ENCODE assay signal across 1 cellular context in the genomic region with DNA sequence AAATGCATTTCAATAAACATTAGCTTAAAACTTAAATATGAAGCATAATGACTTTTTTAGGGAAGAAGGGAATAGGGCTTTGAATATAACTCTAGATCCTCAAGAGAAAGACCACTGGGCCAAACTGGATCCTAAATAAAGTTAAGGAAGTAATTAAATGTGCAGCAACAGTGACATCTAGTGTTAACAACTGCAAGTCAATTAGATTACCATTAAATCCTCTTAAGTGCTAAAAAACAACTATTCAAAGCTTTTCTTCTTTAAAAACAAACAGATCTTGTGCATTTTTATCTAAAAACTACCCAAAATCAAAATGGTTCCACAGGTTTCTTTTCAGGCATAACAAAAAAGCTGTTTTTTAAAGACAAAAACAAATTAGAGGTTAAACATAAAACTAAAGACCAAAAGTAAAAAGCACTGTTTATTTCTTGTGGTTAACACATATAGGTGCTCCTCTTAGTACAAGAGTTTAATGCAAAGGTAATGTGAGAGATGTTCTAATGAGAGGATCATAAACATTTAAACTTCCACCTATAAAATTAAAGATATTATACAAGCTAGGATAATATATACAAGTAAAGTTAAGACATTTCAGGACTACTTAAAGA.
TF ChIP-seq lines count a peak whose summit lies in the region.

No MANE protein-coding gene starts in this region.

TF ChIP-seq in HCT116, 20 proteins besides CTCF, POLR2A, EP300 and RAD21 (continued from another document):
- TF ChIP-seq, protein P1, sequence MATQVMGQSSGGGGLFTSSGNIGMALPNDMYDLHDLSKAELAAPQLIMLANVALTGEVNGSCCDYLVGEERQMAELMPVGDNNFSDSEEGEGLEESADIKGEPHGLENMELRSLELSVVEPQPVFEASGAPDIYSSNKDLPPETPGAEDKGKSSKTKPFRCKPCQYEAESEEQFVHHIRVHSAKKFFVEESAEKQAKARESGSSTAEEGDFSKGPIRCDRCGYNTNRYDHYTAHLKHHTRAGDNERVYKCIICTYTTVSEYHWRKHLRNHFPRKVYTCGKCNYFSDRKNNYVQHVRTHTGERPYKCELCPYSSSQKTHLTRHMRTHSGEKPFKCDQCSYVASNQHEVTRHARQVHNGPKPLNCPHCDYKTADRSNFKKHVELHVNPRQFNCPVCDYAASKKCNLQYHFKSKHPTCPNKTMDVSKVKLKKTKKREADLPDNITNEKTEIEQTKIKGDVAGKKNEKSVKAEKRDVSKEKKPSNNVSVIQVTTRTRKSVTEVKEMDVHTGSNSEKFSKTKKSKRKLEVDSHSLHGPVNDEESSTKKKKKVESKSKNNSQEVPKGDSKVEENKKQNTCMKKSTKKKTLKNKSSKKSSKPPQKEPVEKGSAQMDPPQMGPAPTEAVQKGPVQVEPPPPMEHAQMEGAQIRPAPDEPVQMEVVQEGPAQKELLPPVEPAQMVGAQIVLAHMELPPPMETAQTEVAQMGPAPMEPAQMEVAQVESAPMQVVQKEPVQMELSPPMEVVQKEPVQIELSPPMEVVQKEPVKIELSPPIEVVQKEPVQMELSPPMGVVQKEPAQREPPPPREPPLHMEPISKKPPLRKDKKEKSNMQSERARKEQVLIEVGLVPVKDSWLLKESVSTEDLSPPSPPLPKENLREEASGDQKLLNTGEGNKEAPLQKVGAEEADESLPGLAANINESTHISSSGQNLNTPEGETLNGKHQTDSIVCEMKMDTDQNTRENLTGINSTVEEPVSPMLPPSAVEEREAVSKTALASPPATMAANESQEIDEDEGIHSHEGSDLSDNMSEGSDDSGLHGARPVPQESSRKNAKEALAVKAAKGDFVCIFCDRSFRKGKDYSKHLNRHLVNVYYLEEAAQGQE (IDR thresholded peaks at IDR 0.05; ENCODE audit: low read depth), result no peak
- TF ChIP-seq ELF1 (IDR thresholded peaks at IDR 0.05; ENCODE audit: borderline replicate concordance, low read depth) (no peak), EGR1 (IDR thresholded peaks at IDR 0.05; ENCODE audit: low read depth) (no peak)
